In the genomic region with DNA sequence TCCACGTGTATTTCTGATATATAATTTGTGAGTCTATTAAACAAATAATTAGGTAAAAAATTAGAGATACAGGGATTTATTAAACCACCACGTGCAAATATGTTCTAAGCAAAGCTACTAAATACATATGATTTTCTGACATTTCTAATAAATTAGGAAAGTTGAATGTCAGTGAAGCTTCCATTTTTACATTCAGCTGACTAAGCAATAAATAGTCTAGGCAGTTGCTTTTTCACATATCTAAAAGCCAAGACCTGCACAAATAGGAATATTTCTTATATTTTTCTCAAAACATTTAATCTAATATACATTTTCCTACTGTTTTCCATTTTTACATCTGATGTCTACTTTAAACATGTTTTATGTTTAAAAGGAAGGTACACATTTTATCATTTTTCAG, we compare ENCODE assay signal across 9 cellular contexts.
"Had no signal": no experiment of that assay in that cellular context is flagged by ENCODE, and none has a peak within 500 bp of the region (broad histone marks: within the 10 kb centered on the region; RNA-seq: fewer than 3 reads in every experiment).

No MANE protein-coding gene starts in this region.

- H3K9me3 ChIP-seq: HAP-1 had no signal

- ATAC-seq: GM23338, HCT116 had no signal

- H3K36me3 ChIP-seq: HAP-1 had no signal

- H3K9ac ChIP-seq: KMS-11 had no signal

- H2AFZ ChIP-seq: GM23338 had no signal

- H3K4me3 ChIP-seq: GM23338, HAP-1 had no signal

- H3K4me2 ChIP-seq: GM23338, KMS-11 had no signal

- H3K27ac ChIP-seq: HL-60, KMS-11 had no signal

- DNase-seq: H7, HFFc6, Karpas-422, KBM-7 had no signal
